Comparison of ENCODE assay signal across 8 cellular contexts in genomic region chr3:141875374-141875892, GRCh38. TPM values are rescaled to one million over a fixed set of nuclear protein-coding genes. Genes with fewer than 3 reads are reported as not detected.
DNase-seq lines count a peak whose midpoint lies in the region; ATAC-seq and TF ChIP-seq lines count a peak whose summit lies in the region.

No MANE protein-coding gene starts in this region.

- TF ChIP-seq CTCF in body of pancreas (IDR thresholded peaks at IDR 0.05) = peak; percentile 56 to 87 (median 83)
- peak; percentile 65 to 91 (median 84) for TF ChIP-seq CTCF in gastrocnemius medialis (IDR thresholded peaks at IDR 0.05 in 4 of 5, conservative IDR thresholded peaks at IDR 0.05 in 1 of 5)

- H3K27ac ChIP-seq in body of pancreas (peak overlapping the region; percentile 80 to 98 (median 92)), iPS DF 6.9 (ENCODE audit: low read length) (no peak overlapping the region), gastrocnemius medialis (peak overlapping the region; percentile 96 to 100 (median 98))

- TF ChIP-seq POLR2A in body of pancreas (IDR thresholded peaks at IDR 0.05) (no peak), gastrocnemius medialis (IDR thresholded peaks at IDR 0.05) (no peak)

- WGBS in body of pancreas, 2 donors = 0% methylated on average over 17 to 19 of the region's 19 CpGs
- no CpG with 5 or more reads among the region's 19 CpGs for WGBS in iPS DF 6.9 (ENCODE audit: insufficient coverage, insufficient read length)

- H3K4me1 ChIP-seq in body of pancreas (peaks cover 22% of the 10 kb centered on the region), iPS DF 6.9 (ENCODE audit: control insufficient read depth, insufficient read depth, low read length) (no peaks in the 10 kb centered on the region), gastrocnemius medialis (peaks cover 19 to 23% of the 10 kb centered on the region in 2 donors)

- DNase-seq in NCI-H2107 treated with DMSO at 0.1 percent for 48 hours (lab: John Stamatoyannopoulos, UW; ENCODE audit: unreplicated experiment) = peak; percentile 86
- DNase-seq in UCSD-AML1 (lab: John Stamatoyannopoulos, UW; ENCODE audit: unreplicated experiment) = peak; percentile 82
- peak; percentile 78 to 85 (median 84) for DNase-seq in body of pancreas
- DNase-seq in iPS DF 6.9 (ENCODE audit: low read depth, low spot score) = peak; percentile 50
- peak; percentile 70 to 72 for DNase-seq in gastrocnemius medialis
- DNase-seq in OCI-M2 (lab: John Stamatoyannopoulos, UW; ENCODE audit: unreplicated experiment) = no peak

- in situ Hi-C loops in gastrocnemius medialis (cut with MboI; ENCODE audit: low sequenced_read_pairs in 4 of 4) = loop anchor here in 1 of 4 donors (10.0 to 25.0 kb wide), 2 partner anchors 131 to 563 kb away; no protein-coding TSS in a partner anchor

- H3K9me3 ChIP-seq in body of pancreas (no peaks in the 10 kb centered on the region), iPS DF 6.9 (ENCODE audit: control insufficient read depth, insufficient read depth, low read length) (no peaks in the 10 kb centered on the region), gastrocnemius medialis (no peaks in the 10 kb centered on the region)

- H3K4me3 ChIP-seq in body of pancreas = peak overlapping the region; percentile 55 to 82
- peak overlapping the region; percentile 92; the same call in 1 of the 2 replicates for H3K4me3 ChIP-seq in iPS DF 6.9 (ENCODE audit: low read length)
- peak overlapping the region; percentile 82 to 99 (median 86) for H3K4me3 ChIP-seq in gastrocnemius medialis

- no peaks in the 10 kb centered on the region for H3K36me3 ChIP-seq in body of pancreas (replicated peaks in 1 of 2; ENCODE audit: insufficient read depth in 1 of 2, low read depth in 2 of 2)
- no peaks in the 10 kb centered on the region for H3K36me3 ChIP-seq in iPS DF 6.9 (ENCODE audit: control insufficient read depth, insufficient read depth, low read length)
- H3K36me3 ChIP-seq in gastrocnemius medialis = no peaks in the 10 kb centered on the region

- intact Hi-C loops in body of pancreas (cut with DNase I) (no loop called here), gastrocnemius medialis (cut with DNase I; ENCODE audit: low total_unique reads) (loop anchor here (1.0 to 10.0 kb wide), 2 partner anchors 137 to 269 kb away; partner anchors contain the start of genes RNF7 and TFDP2)

- ATAC-seq in GM18502 (IDR thresholded peaks at IDR 0.05; ENCODE audit: poor library complexity, unreplicated experiment) = peak; percentile 52
- ATAC-seq in HG03045 (IDR thresholded peaks at IDR 0.05; ENCODE audit: unreplicated experiment) = peak; percentile 54
- peak; percentile 75 for ATAC-seq in body of pancreas
- ATAC-seq in gastrocnemius medialis = peak; percentile 79 to 80

- H3K27me3 ChIP-seq in body of pancreas (no peaks in the 10 kb centered on the region), iPS DF 6.9 (ENCODE audit: control insufficient read depth, insufficient read depth, low read length) (no peaks in the 10 kb centered on the region), gastrocnemius medialis (no peaks in the 10 kb centered on the region)

RNA-seq across cellular contexts. Expression of gene ATP1B3, which starts 1.0 kb away (rescaled TPM):
- total RNA-seq in body of pancreas (10 to 100 TPM; 13.2 to 28.0 TPM), gastrocnemius medialis (10 to 100 TPM; 16.2 to 35.9 (median 17.6) TPM)
